ENCODE assay signal across 1 cellular context in genomic region chr16:2513405-2514332, GRCh38.
TF ChIP-seq lines count a peak whose summit lies in the region.

Gene ATP6V0C, plus strand, starts transcription at chr16:2513952. Its CDS starts 152 bp downstream, at chr16:2514104.

TF ChIP-seq in HepG2, 621 proteins besides CTCF, POLR2A, EP300 and RAD21 (continued from another document and continues in another):
- TF ChIP-seq PAXIP1 (CRISPR knock-in tag; conservative IDR thresholded peaks at IDR 0.05) (no peak), SRSF4 (IDR thresholded peaks at IDR 0.05; ENCODE audit: low read depth, low read length, poor library complexity, severe bottlenecking) (no peak), BRD4 (CRISPR knock-in tag; IDR thresholded peaks at IDR 0.05) (0 out of 2 replicates have a peak, but pooled peaks have one; percentile 35), ONECUT2 (CRISPR knock-in tag; IDR thresholded peaks at IDR 0.05) (no peak), ATF7-NPFF (CRISPR knock-in tag; IDR thresholded peaks at IDR 0.05; ENCODE audit: low read depth) (0 out of 2 replicates have a peak, but pooled peaks have one; percentile 13), ZNF282 (IDR thresholded peaks at IDR 0.05; ENCODE audit: partially characterized antibody) (no peak), RFXAP (CRISPR knock-in tag; IDR thresholded peaks at IDR 0.05; ENCODE audit: borderline replicate concordance) (peak; percentile 50; the same call in 1 of the 2 replicates), ISX (CRISPR knock-in tag; conservative IDR thresholded peaks at IDR 0.05) (no peak), GMEB1 (CRISPR knock-in tag; IDR thresholded peaks at IDR 0.05; ENCODE audit: borderline replicate concordance) (peak; percentile 29), SMAD1 (CRISPR knock-in tag; IDR thresholded peaks at IDR 0.05; ENCODE audit: borderline replicate concordance, low read depth) (no peak), ZNF251 (CRISPR knock-in tag; IDR thresholded peaks at IDR 0.05) (no peak), HES4 (CRISPR knock-in tag; IDR thresholded peaks at IDR 0.05; ENCODE audit: borderline replicate concordance) (peak; percentile 63; the same call in 1 of the 2 replicates), FOXJ3 (CRISPR knock-in tag; IDR thresholded peaks at IDR 0.05; ENCODE audit: borderline replicate concordance) (no peak), HNRNPLL (IDR thresholded peaks at IDR 0.05; ENCODE audit: low read depth, low read length, poor library complexity, severe bottlenecking) (no peak), EEA1 (CRISPR knock-in tag; IDR thresholded peaks at IDR 0.05; ENCODE audit: borderline replicate concordance) (no peak; the same call in 1 of the 2 replicates), ZNF850 (CRISPR knock-in tag; conservative IDR thresholded peaks at IDR 0.05) (no peak), ZFP37 (CRISPR knock-in tag; IDR thresholded peaks at IDR 0.05; ENCODE audit: borderline replicate concordance) (no peak), ZNF790 (CRISPR knock-in tag; IDR thresholded peaks at IDR 0.05; ENCODE audit: borderline replicate concordance) (peak; percentile 39; the same call in 1 of the 2 replicates), SOX6 (IDR thresholded peaks at IDR 0.05) (no peak), SOX6 (CRISPR knock-in tag; IDR thresholded peaks at IDR 0.05) (no peak; the same call in 1 of the 2 replicates), RBAK (CRISPR knock-in tag; IDR thresholded peaks at IDR 0.05) (no peak), CAMTA2 (CRISPR knock-in tag; IDR thresholded peaks at IDR 0.05; ENCODE audit: borderline replicate concordance) (no peak), TOPORS (CRISPR knock-in tag; IDR thresholded peaks at IDR 0.05) (no peak), SIX1 (CRISPR knock-in tag; IDR thresholded peaks at IDR 0.05; ENCODE audit: borderline replicate concordance) (no peak), GTF3A (CRISPR knock-in tag; conservative IDR thresholded peaks at IDR 0.05) (no peak), HOMEZ (CRISPR knock-in tag; IDR thresholded peaks at IDR 0.05; ENCODE audit: low read depth) (no peak), RCOR2 (CRISPR knock-in tag; IDR thresholded peaks at IDR 0.05) (no peak), AFF4 (CRISPR knock-in tag; IDR thresholded peaks at IDR 0.05) (no peak; the same call in 1 of the 2 replicates), FOXA3 (CRISPR knock-in tag; IDR thresholded peaks at IDR 0.05) (no peak), ZNF776 (CRISPR knock-in tag; IDR thresholded peaks at IDR 0.05) (no peak; the same call in 1 of the 2 replicates), ZNF746 (CRISPR knock-in tag; IDR thresholded peaks at IDR 0.05) (no peak; the same call in 1 of the 2 replicates), ZNF737 (CRISPR knock-in tag; IDR thresholded peaks at IDR 0.05; ENCODE audit: borderline replicate concordance) (no peak), GPBP1L1 (CRISPR knock-in tag; IDR thresholded peaks at IDR 0.05) (no peak), NR2F6 (IDR thresholded peaks at IDR 0.05) (no peak), NR2F6 (CRISPR knock-in tag; IDR thresholded peaks at IDR 0.05) (no peak), PHB2 (IDR thresholded peaks at IDR 0.05; ENCODE audit: partially characterized antibody) (no peak), NFE2 (CRISPR knock-in tag; IDR thresholded peaks at IDR 0.05) (no peak), ZBTB34 (CRISPR knock-in tag; IDR thresholded peaks at IDR 0.05) (no peak), FOXP4 (CRISPR knock-in tag; IDR thresholded peaks at IDR 0.05) (peak; percentile 34; the same call in 1 of the 2 replicates), ZBTB7A (CRISPR knock-in tag; IDR thresholded peaks at IDR 0.05) (no peak), U2AF1 (optimal IDR thresholded peaks at IDR 0.05; ENCODE audit: low read depth, low read length) (peak; percentile 48), BCL3 (CRISPR knock-in tag; IDR thresholded peaks at IDR 0.05) (no peak), GLMP (CRISPR knock-in tag; IDR thresholded peaks at IDR 0.05; ENCODE audit: borderline replicate concordance) (no peak), CCDC6 (CRISPR knock-in tag; IDR thresholded peaks at IDR 0.05) (peak; percentile 79), THYN1 (CRISPR knock-in tag; IDR thresholded peaks at IDR 0.05; ENCODE audit: borderline replicate concordance, low read depth) (no peak), AKAP8 (CRISPR knock-in tag; IDR thresholded peaks at IDR 0.05) (0 out of 2 replicates have a peak, but pooled peaks have one; percentile 25), SOX13 (IDR thresholded peaks at IDR 0.05) (no peak), SOX13 (CRISPR knock-in tag; conservative IDR thresholded peaks at IDR 0.05 in 1 of 2, IDR thresholded peaks at IDR 0.05 in 1 of 2) (no peak)
